Comparison of ENCODE assay signal across 8 cellular contexts in genomic region chr19:2950286-2951124, GRCh38. TPM values are rescaled to one million over a fixed set of nuclear protein-coding genes. Genes with fewer than 3 reads are reported as not detected.
DNase-seq lines count a peak whose midpoint lies in the region; ATAC-seq and TF ChIP-seq lines count a peak whose summit lies in the region.

No MANE protein-coding gene starts in this region.

- intact Hi-C loops in OCI-LY7 (cut with micrococcal nuclease; ENCODE audit: unreplicated experiment), result loop anchor here (2.0 to 5.0 kb wide), 2 partner anchors 177 to 212 kb away; no protein-coding TSS in a partner anchor

- POLR2A ChIA-PET in OCI-LY7 (lab: Charles Lee), result interaction anchor here (0.6 to 2.1 kb wide), 10 partner anchors 16 to 270 kb away, joined by 3 to 8 read pairs (median 4); partner anchors contain the start of gene ZNF57

- H2AFZ ChIP-seq in OCI-LY7 (ENCODE audit: low read length), result peak overlapping the region; percentile 57

- no peaks in the 10 kb centered on the region for H3K9me2 ChIP-seq in OCI-LY7 (ENCODE audit: insufficient read depth, low read length)

- H3K4me2 ChIP-seq in OCI-LY7 (ENCODE audit: low read length), result peak overlapping the region; percentile 85

- no peak for TF ChIP-seq CTCF in OCI-LY7 (conservative IDR thresholded peaks at IDR 0.05; ENCODE audit: low read length)

- BruUV-seq in OCI-LY7 (replicated peaks; lab: Mats Ljungman, UMichigan), result no TSS peak

- ATAC-seq in GM21528 (IDR thresholded peaks at IDR 0.05; ENCODE audit: low FRiP score, unreplicated experiment), result peak; percentile 95

- peak overlapping the region; percentile 71 for H3K27ac ChIP-seq in OCI-LY7 (ENCODE audit: low read depth, low read length, poor library complexity, severe bottlenecking)

- H3K4me3 ChIP-seq in OCI-LY7 (ENCODE audit: low read depth, low read length, poor library complexity, severe bottlenecking), result peak overlapping the region; percentile 96

- CTCF ChIA-PET in OCI-LY7 (lab: Charles Lee; ENCODE audit: unreplicated experiment), result interaction anchor here (0.6 to 1.5 kb wide), 6 partner anchors 11 to 175 kb away, joined by 3 to 4 read pairs (median 3); partner anchors contain the start of gene TLE6

- peaks cover 19% of the 10 kb centered on the region for H3K4me1 ChIP-seq in OCI-LY7 (ENCODE audit: insufficient read depth, low read length, poor library complexity, severe bottlenecking)

- peaks cover 16% of the 10 kb centered on the region; the same call in 1 of the 2 replicates for H3K79me2 ChIP-seq in OCI-LY7 (ENCODE audit: insufficient read depth, low read depth, low read length)

- no peaks in the 10 kb centered on the region for H4K20me1 ChIP-seq in OCI-LY7 (ENCODE audit: insufficient read depth, low read length)

- no peaks in the 10 kb centered on the region for H3K36me3 ChIP-seq in OCI-LY7 (ENCODE audit: insufficient read depth, low read length)

- no peaks in the 10 kb centered on the region for H3K9me3 ChIP-seq in OCI-LY7 (ENCODE audit: low read length)

- DNase-seq in DMS 273 treated with DMSO at 0.1 percent for 48 hours (lab: John Stamatoyannopoulos, UW) (peak; percentile 97), HuH-7.5 (ENCODE audit: low spot score) (peak; percentile 98), OCI-LY7 (ENCODE audit: low spot score) (peak; percentile 100), activated T-cell treated with anti-CD3 and anti-CD28 coated beads for 4 hours (peak; percentile 100), epidermal melanocyte (ENCODE audit: insufficient read length, low spot score) (peak; percentile 99), midbrain (lab: John Stamatoyannopoulos, UW) (peak; percentile 100)
- DNase-seq in stimulated activated CD8-positive, alpha-beta memory T cell treated with anti-CD3 and anti-CD28 coated beads, Interleukin-15, amount 100 ng/mL, for 48 hours (ENCODE audit: low read depth in 2 of 2), result peak; percentile 98 to 99

RNA-seq across cellular contexts. Expression of gene ZNF77, which starts 5.7 kb away (rescaled TPM):
- 4.8 and 5.4 TPM in 2 replicates for total RNA-seq in OCI-LY7 (2014; rRNA removed; shearing (Covaris generic))
- 6.8 TPM in 2 replicates for total RNA-seq in OCI-LY7 (2022)

RNA-seq across cellular contexts. Expression of gene TLE6, which starts 26.9 kb away (rescaled TPM):
- 15.9 and 16.4 TPM in 2 replicates for total RNA-seq in OCI-LY7 (2014; rRNA removed; shearing (Covaris generic))
- 21.5 and 23.0 TPM in 2 replicates for total RNA-seq in OCI-LY7 (2022)

RNA-seq across cellular contexts. Expression of gene ZNF57, which starts 49.8 kb away (rescaled TPM):
- total RNA-seq in OCI-LY7 (2014; rRNA removed; shearing (Covaris generic)), result 7.4 and 7.7 TPM in 2 replicates
- 4.3 and 6.6 TPM in 2 replicates for total RNA-seq in OCI-LY7 (2022)

Comparison
In these comparisons a context has a peak if more than half of its experiments do, and no peak if none do; other contexts are left out.
1. Peak in every context shown above with its lines: DNase-seq, ATAC-seq, H3K4me3 ChIP-seq and H3K27ac ChIP-seq.